1 cellular context compared by ENCODE assay signal in the genomic region with DNA sequence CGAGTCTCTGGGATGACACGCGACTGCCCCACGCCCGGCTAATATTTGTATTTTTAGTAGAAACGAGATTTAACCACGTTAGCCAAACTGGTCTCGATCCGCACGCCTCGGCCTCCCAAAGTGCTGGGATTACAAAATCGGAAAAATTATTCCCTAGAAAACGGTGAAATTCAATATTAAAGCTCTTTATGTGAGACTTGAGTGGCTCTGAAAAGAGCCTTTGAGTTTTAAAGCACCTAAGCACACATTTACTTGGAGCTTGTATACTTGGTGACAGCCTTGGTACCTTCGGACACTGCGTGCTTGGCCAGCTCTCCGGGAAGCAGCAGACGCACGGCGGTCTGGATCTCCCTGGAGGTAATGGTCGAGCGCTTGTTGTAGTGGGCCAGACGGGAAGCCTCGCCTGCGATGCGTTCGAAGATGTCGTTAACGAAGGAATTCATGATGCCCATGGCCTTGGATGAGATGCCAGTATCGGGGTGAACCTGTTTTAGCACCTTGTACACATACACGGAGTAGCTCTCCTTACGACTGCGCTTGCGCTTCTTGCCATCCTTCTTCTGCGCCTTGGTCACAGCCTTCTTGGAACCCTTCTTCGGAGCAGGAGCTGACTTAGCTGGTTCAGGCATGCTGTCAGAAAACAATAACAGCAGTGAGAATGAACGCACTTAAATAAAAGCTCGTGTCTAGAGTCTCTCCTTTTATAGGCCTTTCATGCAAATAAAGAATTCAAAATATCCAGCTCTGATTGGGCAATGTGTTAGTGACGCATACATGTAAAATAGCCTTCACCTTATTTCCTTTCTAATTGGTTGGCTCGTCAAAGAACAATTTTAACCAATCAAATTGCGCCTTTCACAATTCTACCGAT.
TF ChIP-seq lines count a peak whose summit lies in the region.

No MANE protein-coding gene starts in this region.

TF ChIP-seq in K562, 482 proteins besides CTCF, POLR2A, EP300 and RAD21 (continued from another document and continues in another):
- TF ChIP-seq, protein P1, sequence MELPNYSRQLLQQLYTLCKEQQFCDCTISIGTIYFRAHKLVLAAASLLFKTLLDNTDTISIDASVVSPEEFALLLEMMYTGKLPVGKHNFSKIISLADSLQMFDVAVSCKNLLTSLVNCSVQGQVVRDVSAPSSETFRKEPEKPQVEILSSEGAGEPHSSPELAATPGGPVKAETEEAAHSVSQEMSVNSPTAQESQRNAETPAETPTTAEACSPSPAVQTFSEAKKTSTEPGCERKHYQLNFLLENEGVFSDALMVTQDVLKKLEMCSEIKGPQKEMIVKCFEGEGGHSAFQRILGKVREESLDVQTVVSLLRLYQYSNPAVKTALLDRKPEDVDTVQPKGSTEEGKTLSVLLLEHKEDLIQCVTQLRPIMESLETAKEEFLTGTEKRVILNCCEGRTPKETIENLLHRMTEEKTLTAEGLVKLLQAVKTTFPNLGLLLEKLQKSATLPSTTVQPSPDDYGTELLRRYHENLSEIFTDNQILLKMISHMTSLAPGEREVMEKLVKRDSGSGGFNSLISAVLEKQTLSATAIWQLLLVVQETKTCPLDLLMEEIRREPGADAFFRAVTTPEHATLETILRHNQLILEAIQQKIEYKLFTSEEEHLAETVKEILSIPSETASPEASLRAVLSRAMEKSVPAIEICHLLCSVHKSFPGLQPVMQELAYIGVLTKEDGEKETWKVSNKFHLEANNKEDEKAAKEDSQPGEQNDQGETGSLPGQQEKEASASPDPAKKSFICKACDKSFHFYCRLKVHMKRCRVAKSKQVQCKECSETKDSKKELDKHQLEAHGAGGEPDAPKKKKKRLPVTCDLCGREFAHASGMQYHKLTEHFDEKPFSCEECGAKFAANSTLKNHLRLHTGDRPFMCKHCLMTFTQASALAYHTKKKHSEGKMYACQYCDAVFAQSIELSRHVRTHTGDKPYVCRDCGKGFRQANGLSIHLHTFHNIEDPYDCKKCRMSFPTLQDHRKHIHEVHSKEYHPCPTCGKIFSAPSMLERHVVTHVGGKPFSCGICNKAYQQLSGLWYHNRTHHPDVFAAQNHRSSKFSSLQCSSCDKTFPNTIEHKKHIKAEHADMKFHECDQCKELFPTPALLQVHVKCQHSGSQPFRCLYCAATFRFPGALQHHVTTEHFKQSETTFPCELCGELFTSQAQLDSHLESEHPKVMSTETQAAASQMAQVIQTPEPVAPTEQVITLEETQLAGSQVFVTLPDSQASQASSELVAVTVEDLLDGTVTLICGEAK (IDR thresholded peaks at IDR 0.05) = 0 out of 2 replicates have a peak, but pooled peaks have one; percentile 8
- TF ChIP-seq, protein P1 (CRISPR knock-in tag; IDR thresholded peaks at IDR 0.05) = peak; percentile 77
- TF ChIP-seq NR4A1 (CRISPR knock-in tag; IDR thresholded peaks at IDR 0.05) = peak; percentile 81; the same call in 1 of the 2 replicates
- TF ChIP-seq NR4A1 (tag; IDR thresholded peaks at IDR 0.05) = no peak
- TF ChIP-seq, protein P2, sequence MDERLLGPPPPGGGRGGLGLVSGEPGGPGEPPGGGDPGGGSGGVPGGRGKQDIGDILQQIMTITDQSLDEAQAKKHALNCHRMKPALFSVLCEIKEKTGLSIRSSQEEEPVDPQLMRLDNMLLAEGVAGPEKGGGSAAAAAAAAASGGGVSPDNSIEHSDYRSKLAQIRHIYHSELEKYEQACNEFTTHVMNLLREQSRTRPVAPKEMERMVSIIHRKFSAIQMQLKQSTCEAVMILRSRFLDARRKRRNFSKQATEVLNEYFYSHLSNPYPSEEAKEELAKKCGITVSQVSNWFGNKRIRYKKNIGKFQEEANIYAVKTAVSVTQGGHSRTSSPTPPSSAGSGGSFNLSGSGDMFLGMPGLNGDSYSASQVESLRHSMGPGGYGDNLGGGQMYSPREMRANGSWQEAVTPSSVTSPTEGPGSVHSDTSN (CRISPR knock-in tag; IDR thresholded peaks at IDR 0.05; ENCODE audit: low read depth) = no peak; the same call in 1 of the 2 replicates
- TF ChIP-seq, protein P2 (tag; conservative IDR thresholded peaks at IDR 0.05; ENCODE audit: low read depth) = peak; percentile 12; the same call in 1 of the 2 replicates
- peak; percentile 88 for TF ChIP-seq ASH1L (IDR thresholded peaks at IDR 0.05; ENCODE audit: borderline replicate concordance, low read depth, partially characterized antibody)
- 0 out of 2 replicates have a peak, but pooled peaks have one; percentile 62 for TF ChIP-seq ERF (CRISPR knock-in tag; IDR thresholded peaks at IDR 0.05)
- no peak for TF ChIP-seq SNIP1 (IDR thresholded peaks at IDR 0.05; ENCODE audit: low read depth)
- TF ChIP-seq, protein P3, sequence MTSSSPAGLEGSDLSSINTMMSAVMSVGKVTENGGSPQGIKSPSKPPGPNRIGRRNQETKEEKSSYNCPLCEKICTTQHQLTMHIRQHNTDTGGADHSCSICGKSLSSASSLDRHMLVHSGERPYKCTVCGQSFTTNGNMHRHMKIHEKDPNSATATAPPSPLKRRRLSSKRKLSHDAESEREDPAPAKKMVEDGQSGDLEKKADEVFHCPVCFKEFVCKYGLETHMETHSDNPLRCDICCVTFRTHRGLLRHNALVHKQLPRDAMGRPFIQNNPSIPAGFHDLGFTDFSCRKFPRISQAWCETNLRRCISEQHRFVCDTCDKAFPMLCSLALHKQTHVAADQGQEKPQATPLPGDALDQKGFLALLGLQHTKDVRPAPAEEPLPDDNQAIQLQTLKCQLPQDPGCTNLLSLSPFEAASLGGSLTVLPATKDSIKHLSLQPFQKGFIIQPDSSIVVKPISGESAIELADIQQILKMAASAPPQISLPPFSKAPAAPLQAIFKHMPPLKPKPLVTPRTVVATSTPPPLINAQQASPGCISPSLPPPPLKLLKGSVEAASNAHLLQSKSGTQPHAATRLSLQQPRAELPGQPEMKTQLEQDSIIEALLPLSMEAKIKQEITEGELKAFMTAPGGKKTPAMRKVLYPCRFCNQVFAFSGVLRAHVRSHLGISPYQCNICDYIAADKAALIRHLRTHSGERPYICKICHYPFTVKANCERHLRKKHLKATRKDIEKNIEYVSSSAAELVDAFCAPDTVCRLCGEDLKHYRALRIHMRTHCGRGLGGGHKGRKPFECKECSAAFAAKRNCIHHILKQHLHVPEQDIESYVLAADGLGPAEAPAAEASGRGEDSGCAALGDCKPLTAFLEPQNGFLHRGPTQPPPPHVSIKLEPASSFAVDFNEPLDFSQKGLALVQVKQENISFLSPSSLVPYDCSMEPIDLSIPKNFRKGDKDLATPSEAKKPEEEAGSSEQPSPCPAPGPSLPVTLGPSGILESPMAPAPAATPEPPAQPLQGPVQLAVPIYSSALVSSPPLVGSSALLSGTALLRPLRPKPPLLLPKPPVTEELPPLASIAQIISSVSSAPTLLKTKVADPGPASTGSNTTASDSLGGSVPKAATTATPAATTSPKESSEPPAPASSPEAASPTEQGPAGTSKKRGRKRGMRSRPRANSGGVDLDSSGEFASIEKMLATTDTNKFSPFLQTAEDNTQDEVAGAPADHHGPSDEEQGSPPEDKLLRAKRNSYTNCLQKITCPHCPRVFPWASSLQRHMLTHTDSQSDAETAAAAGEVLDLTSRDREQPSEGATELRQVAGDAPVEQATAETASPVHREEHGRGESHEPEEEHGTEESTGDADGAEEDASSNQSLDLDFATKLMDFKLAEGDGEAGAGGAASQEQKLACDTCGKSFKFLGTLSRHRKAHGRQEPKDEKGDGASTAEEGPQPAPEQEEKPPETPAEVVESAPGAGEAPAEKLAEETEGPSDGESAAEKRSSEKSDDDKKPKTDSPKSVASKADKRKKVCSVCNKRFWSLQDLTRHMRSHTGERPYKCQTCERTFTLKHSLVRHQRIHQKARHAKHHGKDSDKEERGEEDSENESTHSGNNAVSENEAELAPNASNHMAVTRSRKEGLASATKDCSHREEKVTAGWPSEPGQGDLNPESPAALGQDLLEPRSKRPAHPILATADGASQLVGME (CRISPR knock-in tag; IDR thresholded peaks at IDR 0.05) = peak; percentile 88
- peak; percentile 74 for TF ChIP-seq OTX1 (CRISPR knock-in tag; IDR thresholded peaks at IDR 0.05)
- peak; percentile 75 for TF ChIP-seq ZNF644 (tag; IDR thresholded peaks at IDR 0.05; ENCODE audit: low read depth)
- TF ChIP-seq, protein P4, sequence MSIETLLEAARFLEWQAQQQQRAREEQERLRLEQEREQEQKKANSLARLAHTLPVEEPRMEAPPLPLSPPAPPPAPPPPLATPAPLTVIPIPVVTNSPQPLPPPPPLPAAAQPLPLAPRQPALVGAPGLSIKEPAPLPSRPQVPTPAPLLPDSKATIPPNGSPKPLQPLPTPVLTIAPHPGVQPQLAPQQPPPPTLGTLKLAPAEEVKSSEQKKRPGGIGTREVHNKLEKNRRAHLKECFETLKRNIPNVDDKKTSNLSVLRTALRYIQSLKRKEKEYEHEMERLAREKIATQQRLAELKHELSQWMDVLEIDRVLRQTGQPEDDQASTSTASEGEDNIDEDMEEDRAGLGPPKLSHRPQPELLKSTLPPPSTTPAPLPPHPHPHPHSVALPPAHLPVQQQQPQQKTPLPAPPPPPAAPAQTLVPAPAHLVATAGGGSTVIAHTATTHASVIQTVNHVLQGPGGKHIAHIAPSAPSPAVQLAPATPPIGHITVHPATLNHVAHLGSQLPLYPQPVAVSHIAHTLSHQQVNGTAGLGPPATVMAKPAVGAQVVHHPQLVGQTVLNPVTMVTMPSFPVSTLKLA (conservative IDR thresholded peaks at IDR 0.05) = peak; percentile 86 to 91
- TF ChIP-seq MTF1 (CRISPR knock-in tag; IDR thresholded peaks at IDR 0.05; ENCODE audit: borderline replicate concordance) = no peak
- TF ChIP-seq, protein P5, sequence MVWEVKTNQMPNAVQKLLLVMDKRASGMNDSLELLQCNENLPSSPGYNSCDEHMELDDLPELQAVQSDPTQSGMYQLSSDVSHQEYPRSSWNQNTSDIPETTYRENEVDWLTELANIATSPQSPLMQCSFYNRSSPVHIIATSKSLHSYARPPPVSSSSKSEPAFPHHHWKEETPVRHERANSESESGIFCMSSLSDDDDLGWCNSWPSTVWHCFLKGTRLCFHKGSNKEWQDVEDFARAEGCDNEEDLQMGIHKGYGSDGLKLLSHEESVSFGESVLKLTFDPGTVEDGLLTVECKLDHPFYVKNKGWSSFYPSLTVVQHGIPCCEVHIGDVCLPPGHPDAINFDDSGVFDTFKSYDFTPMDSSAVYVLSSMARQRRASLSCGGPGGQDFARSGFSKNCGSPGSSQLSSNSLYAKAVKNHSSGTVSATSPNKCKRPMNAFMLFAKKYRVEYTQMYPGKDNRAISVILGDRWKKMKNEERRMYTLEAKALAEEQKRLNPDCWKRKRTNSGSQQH (CRISPR knock-in tag; IDR thresholded peaks at IDR 0.05) = peak; percentile 91; the same call in 1 of the 2 replicates
- TF ChIP-seq ZNF253 (CRISPR knock-in tag; conservative IDR thresholded peaks at IDR 0.05) = no peak; the same call in 1 of the 2 replicates
- TF ChIP-seq ZNF197 (CRISPR knock-in tag; IDR thresholded peaks at IDR 0.05; ENCODE audit: low read depth) = no peak
- no peak for TF ChIP-seq BRF1 (IDR thresholded peaks at IDR 0.05; ENCODE audit: borderline replicate concordance, extremely low read depth, insufficient read length)
- no peak for TF ChIP-seq BRCA1 (IDR thresholded peaks at IDR 0.05)
- TF ChIP-seq BRCA1 (CRISPR knock-in tag; IDR thresholded peaks at IDR 0.05) = peak; percentile 29; the same call in 1 of the 2 replicates
- TF ChIP-seq, protein P6, sequence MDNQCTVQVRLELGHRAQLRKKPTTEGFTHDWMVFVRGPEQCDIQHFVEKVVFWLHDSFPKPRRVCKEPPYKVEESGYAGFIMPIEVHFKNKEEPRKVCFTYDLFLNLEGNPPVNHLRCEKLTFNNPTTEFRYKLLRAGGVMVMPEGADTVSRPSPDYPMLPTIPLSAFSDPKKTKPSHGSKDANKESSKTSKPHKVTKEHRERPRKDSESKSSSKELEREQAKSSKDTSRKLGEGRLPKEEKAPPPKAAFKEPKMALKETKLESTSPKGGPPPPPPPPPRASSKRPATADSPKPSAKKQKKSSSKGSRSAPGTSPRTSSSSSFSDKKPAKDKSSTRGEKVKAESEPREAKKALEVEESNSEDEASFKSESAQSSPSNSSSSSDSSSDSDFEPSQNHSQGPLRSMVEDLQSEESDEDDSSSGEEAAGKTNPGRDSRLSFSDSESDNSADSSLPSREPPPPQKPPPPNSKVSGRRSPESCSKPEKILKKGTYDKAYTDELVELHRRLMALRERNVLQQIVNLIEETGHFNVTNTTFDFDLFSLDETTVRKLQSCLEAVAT (IDR thresholded peaks at IDR 0.05) = peak; percentile 99 to 100
- TF ChIP-seq KLF10 (CRISPR knock-in tag; IDR thresholded peaks at IDR 0.05) = no peak
- TF ChIP-seq MED1 (CRISPR knock-in tag; IDR thresholded peaks at IDR 0.05; ENCODE audit: borderline replicate concordance) = peak; percentile 96; the same call in 1 of the 2 replicates
- TF ChIP-seq POLR2AphosphoS5 (IDR thresholded peaks at IDR 0.05; ENCODE audit: control insufficient read depth, insufficient read depth, low read depth, low read length) = peak; percentile 95
- no peak; the same call in 1 of the 2 replicates for TF ChIP-seq TOE1 (IDR thresholded peaks at IDR 0.05; ENCODE audit: borderline replicate concordance)
- TF ChIP-seq TOE1 (CRISPR knock-in tag; IDR thresholded peaks at IDR 0.05; ENCODE audit: borderline replicate concordance, low read depth) = peak; percentile 100
- peak; percentile 93 for TF ChIP-seq MBD2 (IDR thresholded peaks at IDR 0.05; ENCODE audit: borderline replicate concordance, low read depth)
- TF ChIP-seq ELF4 (CRISPR knock-in tag; IDR thresholded peaks at IDR 0.05) = peak; percentile 86
- peak in 1 of 2 experiments; percentile 77; a peak in 1 of 4 replicates for TF ChIP-seq SRF (CRISPR knock-in tag; IDR thresholded peaks at IDR 0.05)
